ENCODE assay signal across 11 cellular contexts in genomic region chrX:32673193-32673592, GRCh38.
DNase-seq lines count a peak whose midpoint lies in the region; ATAC-seq, FAIRE-seq and TF ChIP-seq lines count a peak whose summit lies in the region.
"Had no signal": no experiment of that assay in that cellular context is flagged by ENCODE, and none has a peak within 500 bp of the region (broad histone marks: within the 10 kb centered on the region; RNA-seq: fewer than 3 reads in every experiment).

No MANE protein-coding gene starts in this region.

- POLR2A ChIA-PET in GM12878 (lab: Charles Lee), result no interaction called here

- RAD21 ChIA-PET in GM12878 (lab: Charles Lee; ENCODE audit: unreplicated experiment), result no interaction called here

- no peak for TF ChIP-seq POLR2A in GM12878 (IDR thresholded peaks at IDR 0.05; ENCODE audit: low read depth, low read length)

- no peaks in the 10 kb centered on the region for H3K36me3 ChIP-seq in GM12878 (ENCODE audit: control insufficient read depth in 2 of 2, insufficient read depth in 2 of 2, low read length in 1 of 2)
- H3K36me3 ChIP-seq: pancreas had no signal

- no peaks in the 10 kb centered on the region for H3K79me2 ChIP-seq in GM12878 (ENCODE audit: control insufficient read depth, insufficient read depth, low read length)

- H4K20me1 ChIP-seq in GM12878 (ENCODE audit: control insufficient read depth, insufficient read depth), result no peaks in the 10 kb centered on the region

- TF ChIP-seq EP300 in GM12878 (IDR thresholded peaks at IDR 0.05; ENCODE audit: borderline replicate concordance in 1 of 2, control insufficient read depth in 1 of 2, low read depth in 2 of 2, low read length in 2 of 2), result no peak

- FAIRE-seq in D721Med (lab: Jason Lieb, UNC) (peak; percentile 73), GM12878 (lab: Jason Lieb, UNC) (no peak), RCC 7860 (lab: Jason Lieb, UNC) (no peak)
- FAIRE-seq: pancreas had no signal

- SMC1A ChIA-PET in GM12878 (lab: Charles Lee; ENCODE audit: uncharacterized antibody, unreplicated experiment), result no interaction called here

- ATAC-seq in GM12878 (peak; percentile 52), HG03175 (IDR thresholded peaks at IDR 0.05; ENCODE audit: unreplicated experiment) (no peak)
- ATAC-seq: pancreas had no signal

- H3K9me3 ChIP-seq in GM12878 (replicated peaks; ENCODE audit: control insufficient read depth, insufficient read depth, low read length), result no peaks in the 10 kb centered on the region
- H3K9me3 ChIP-seq: pancreas had no signal

- no peak overlapping the region for H3K9ac ChIP-seq in GM12878 (ENCODE audit: control insufficient read depth, insufficient read depth, low read length)

- no peak overlapping the region for H2AFZ ChIP-seq in GM12878 (ENCODE audit: control insufficient read depth, low read depth, low read length)

- intact Hi-C loops in GM12878 (cut with micrococcal nuclease; ENCODE audit: unreplicated experiment), result loop anchor here (1.0 to 2.0 kb wide), 3 partner anchors 143 to 265 kb away; no protein-coding TSS in a partner anchor

- WGBS in GM12878 (ENCODE audit: insufficient coverage, insufficient replicate concordance, low lambda C conversion rate, missing lambda C conversion rate), result 0% methylated on average over 4 of the region's 4 CpGs

- peak; percentile 36; the same call in 1 of the 2 replicates for TF ChIP-seq RAD21 in GM12878 (IDR thresholded peaks at IDR 0.05; ENCODE audit: insufficient read depth, low read depth, low read length)

- H3K27ac ChIP-seq in GM12878 (ENCODE audit: control insufficient read depth, insufficient read depth), result no peak overlapping the region
- H3K27ac ChIP-seq: pancreas had no signal

- BruUV-seq in GM12878 (replicated peaks; lab: Mats Ljungman, UMichigan), result no TSS peak

- no peak overlapping the region for H3K4me3 ChIP-seq in GM12878
- H3K4me3 ChIP-seq: pancreas had no signal

- H3K4me2 ChIP-seq in GM12878 (ENCODE audit: control insufficient read depth, insufficient read depth), result no peak overlapping the region

- CTCF ChIA-PET in GM12878 (lab: Yijun Ruan, JAX), result interaction anchor here (1.8 kb wide), 1 partner anchor 142 kb away, joined by 7 read pairs; no protein-coding TSS in a partner anchor

- TF ChIP-seq CTCF in D721Med (IDR thresholded peaks at IDR 0.05; ENCODE audit: insufficient read depth, missing control alignments), result peak; percentile 20
- TF ChIP-seq CTCF in GM12878 (IDR thresholded peaks at IDR 0.05 in 2 of 3, conservative IDR thresholded peaks at IDR 0.05 in 1 of 3; ENCODE audit: control insufficient read depth in 2 of 3, extremely low read depth in 1 of 3, insufficient read depth in 1 of 3, low read depth in 3 of 3, low read length in 3 of 3), result peak in 2 of 3 experiments; percentile 15 to 28; a peak in 2 of 6 replicates

- no peaks in the 10 kb centered on the region for H3K4me1 ChIP-seq in GM12878 (ENCODE audit: control insufficient read depth, insufficient read depth, low read length)
- H3K4me1 ChIP-seq: pancreas had no signal

- DNase-seq in D721Med (ENCODE audit: insufficient read length, low spot score) (no peak), LHCN-M2 (ENCODE audit: low read depth) (peak; percentile 18), GM12878 (ENCODE audit: low read depth, low spot score) (no peak), medulla oblongata (ENCODE audit: extremely low spot score) (peak; percentile 28), SHP77 (lab: John Stamatoyannopoulos, UW) (no peak), RCC 7860 (ENCODE audit: low spot score) (no peak)
- DNase-seq in activated CD4-positive, CD25-positive, alpha-beta regulatory T cell treated with anti-CD3 and anti-CD28 coated beads, Interleukin-2, amount 50 U/mL, for 72 hours, result no peak
- DNase-seq: Calu3, pancreas, T1000 had no signal

- no peaks in the 10 kb centered on the region for H3K27me3 ChIP-seq in GM12878 (replicated peaks in 1 of 2; ENCODE audit: control insufficient read depth in 2 of 2, insufficient read depth in 2 of 2, low read length in 1 of 2)
- H3K27me3 ChIP-seq: pancreas had no signal

- in situ Hi-C loops in GM12878 (cut with MboI), result loop anchor here (10.0 kb wide), 1 partner anchor 268 kb away; no protein-coding TSS in a partner anchor

TF ChIP-seq in GM12878, 131 proteins besides CTCF, POLR2A, EP300 and RAD21:
- no peak for TF ChIP-seq CEBPB (IDR thresholded peaks at IDR 0.05; ENCODE audit: borderline replicate concordance in 1 of 2, low read depth in 2 of 2, low read length in 2 of 2)
- TF ChIP-seq HCFC1 (IDR thresholded peaks at IDR 0.05; ENCODE audit: low read length), result no peak
- TF ChIP-seq EGR1 (IDR thresholded peaks at IDR 0.05; ENCODE audit: borderline replicate concordance in 1 of 2, low read depth in 2 of 2, low read length in 2 of 2), result no peak
- no peak for TF ChIP-seq ZNF274 (IDR thresholded peaks at IDR 0.05; ENCODE audit: insufficient read depth, insufficient read length)
- no peak for TF ChIP-seq MTA2 (IDR thresholded peaks at IDR 0.05; ENCODE audit: low read depth)
- TF ChIP-seq SMC3 (IDR thresholded peaks at IDR 0.05; ENCODE audit: borderline replicate concordance, low read length), result peak; percentile 19; the same call in 1 of the 2 replicates
- TF ChIP-seq ZNF207 (IDR thresholded peaks at IDR 0.05; ENCODE audit: borderline replicate concordance), result no peak

Comparison
In these comparisons a context has a peak if more than half of its experiments do, and no peak if none do; other contexts are left out.
1. DNase-seq: peak in LHCN-M2 (single experiment) and medulla oblongata (single experiment); none in D721Med (single experiment), GM12878 (single experiment), activated CD4-positive, CD25-positive, alpha-beta regulatory T cell treated with anti-CD3 and anti-CD28 coated beads, Interleukin-2, amount 50 U/mL, for 72 hours (single experiment), SHP77 (0 of 2) and RCC 7860 (single experiment).